ENCODE assay signal across 1 cellular context in genomic region chr18:79898952-79899608, GRCh38.
TF ChIP-seq lines count a peak whose summit lies in the region.

No MANE protein-coding gene starts in this region.

TF ChIP-seq in HepG2, 621 proteins besides CTCF, POLR2A, EP300 and RAD21:
- no peak for TF ChIP-seq MTF1 (CRISPR knock-in tag; IDR thresholded peaks at IDR 0.05)
- TF ChIP-seq ZC3H13 (CRISPR knock-in tag; IDR thresholded peaks at IDR 0.05) = peak; percentile 70; the same call in 1 of the 2 replicates
- no peak for TF ChIP-seq HES4 (CRISPR knock-in tag; IDR thresholded peaks at IDR 0.05; ENCODE audit: borderline replicate concordance)
- TF ChIP-seq CREBL2 (CRISPR knock-in tag; IDR thresholded peaks at IDR 0.05; ENCODE audit: borderline replicate concordance) = no peak
- TF ChIP-seq HOXA3 (CRISPR knock-in tag; IDR thresholded peaks at IDR 0.05) = peak; percentile 8; the same call in 1 of the 2 replicates
- TF ChIP-seq ZHX1 (CRISPR knock-in tag; IDR thresholded peaks at IDR 0.05; ENCODE audit: low read depth) = 0 out of 2 replicates have a peak, but pooled peaks have one; percentile 24
- TF ChIP-seq RBM22 (optimal IDR thresholded peaks at IDR 0.05; ENCODE audit: low read length) = peak; percentile 30
- no peak for TF ChIP-seq FOXA1 (IDR thresholded peaks at IDR 0.05)
- no peak for TF ChIP-seq FOXA1 (CRISPR knock-in tag; IDR thresholded peaks at IDR 0.05)
- TF ChIP-seq ZNF407 (CRISPR knock-in tag; IDR thresholded peaks at IDR 0.05; ENCODE audit: not compliant biosample characterization) = no peak
- no peak for TF ChIP-seq MAFF (IDR thresholded peaks at IDR 0.05; ENCODE audit: low read depth, low read length)
- peak; percentile 59; the same call in 1 of the 2 replicates for TF ChIP-seq ZBTB33 (CRISPR knock-in tag; IDR thresholded peaks at IDR 0.05)
- TF ChIP-seq U2AF1 (optimal IDR thresholded peaks at IDR 0.05; ENCODE audit: low read depth, low read length) = no peak
TF ChIP-seq in HepG2: peak in this region for 5.
